24 cellular contexts compared by ENCODE assay signal in the genomic region with DNA sequence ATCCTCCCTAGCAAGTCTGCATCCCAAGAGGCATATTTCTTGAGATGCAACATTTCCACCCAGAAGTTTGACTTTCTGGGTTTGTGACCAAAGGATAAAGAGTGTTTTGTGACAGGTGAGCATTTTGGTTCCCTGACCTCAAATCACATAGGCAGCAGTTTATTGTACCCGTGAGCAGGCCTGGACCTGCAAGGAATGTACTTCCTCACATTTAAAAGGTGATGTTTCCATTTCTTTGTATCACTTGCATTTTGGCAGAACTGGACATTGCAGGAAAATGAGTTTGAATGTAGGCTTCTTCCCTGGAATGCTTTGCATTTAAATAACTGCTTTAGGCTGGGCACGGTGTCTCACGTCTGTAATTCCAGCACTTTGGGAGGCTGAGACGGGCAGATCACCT.
A peak's percentile ranks its signal among the peaks of the same experiment; 100 is the strongest.
DNase-seq lines count a peak whose midpoint lies in the region; ATAC-seq, FAIRE-seq and TF ChIP-seq lines count a peak whose summit lies in the region.
"Had no signal": no experiment of that assay in that cellular context is flagged by ENCODE, and none has a peak within 500 bp of the region (broad histone marks: within the 10 kb centered on the region; RNA-seq: fewer than 3 reads in every experiment).

No MANE protein-coding gene starts in this region.

- TF ChIP-seq POLR2A in breast epithelium (IDR thresholded peaks at IDR 0.05), result no peak

- CTCF ChIA-PET in RWPE1 (lab: Yijun Ruan, JAX) (no interaction called here), OCI-LY7 (lab: Charles Lee; ENCODE audit: unreplicated experiment) (no interaction called here)

- TF ChIP-seq CTCF in RWPE1 (conservative IDR thresholded peaks at IDR 0.05; ENCODE audit: low read depth) (no peak), breast epithelium (IDR thresholded peaks at IDR 0.05) (no peak), epithelial cell of esophagus (IDR thresholded peaks at IDR 0.05; ENCODE audit: insufficient read depth, low read depth, low read length, missing control alignments) (no peak), keratinocyte (optimal IDR thresholded peaks at IDR 0.05 in 1 of 3, IDR thresholded peaks at IDR 0.05 in 1 of 3, conservative IDR thresholded peaks at IDR 0.05 in 1 of 3; ENCODE audit: extremely low read depth in 1 of 3, insufficient read depth in 2 of 3, low read length in 3 of 3) (no peak), OCI-LY7 (conservative IDR thresholded peaks at IDR 0.05; ENCODE audit: low read length) (no peak)

- H3K27ac ChIP-seq in RWPE1 (peak overlapping the region; percentile 37; the same call in 1 of the 2 replicates), breast epithelium (peak overlapping the region; percentile 25 to 48), keratinocyte (ENCODE audit: control insufficient read depth, insufficient read depth, low read length) (no peak overlapping the region), OCI-LY7 (ENCODE audit: low read depth, low read length, poor library complexity, severe bottlenecking) (no peak overlapping the region)
- H3K27ac ChIP-seq: A549 had no signal

- H3K4me2 ChIP-seq in keratinocyte (ENCODE audit: control insufficient read depth, extremely low read depth, insufficient read depth, low read depth, low read length), result peak overlapping the region; percentile 35
- H3K4me2 ChIP-seq in OCI-LY7 (ENCODE audit: low read length), result no peak overlapping the region
- H3K4me2 ChIP-seq: A549, GM23338 had no signal

- no peak overlapping the region for H3K9ac ChIP-seq in keratinocyte (ENCODE audit: control insufficient read depth, extremely low read depth, insufficient read depth, low read length)

- no peaks in the 10 kb centered on the region for H3K9me1 ChIP-seq in keratinocyte (ENCODE audit: control insufficient read depth, extremely low read depth, insufficient read depth, low read length)

- H3K27me3 ChIP-seq in breast epithelium (no peaks in the 10 kb centered on the region), keratinocyte (ENCODE audit: control insufficient read depth, extremely low read depth, insufficient read depth, low read length) (no peaks in the 10 kb centered on the region)

- FAIRE-seq in keratinocyte (lab: Jason Lieb, UNC), result peak; percentile 91
- FAIRE-seq: A549, GM12891, GM18507 had no signal

- DNase-seq in RWPE1 (ENCODE audit: low spot score), result peak; percentile 10
- DNase-seq in breast epithelium (ENCODE audit: low spot score in 2 of 2), result no peak
- DNase-seq in epithelial cell of esophagus (ENCODE audit: low read depth), result peak; percentile 72
- DNase-seq in keratinocyte (ENCODE audit: low read depth, low spot score), result peak; percentile 28
- DNase-seq in putamen (ENCODE audit: low spot score), result no peak
- no peak for DNase-seq in cerebellar nuclear complex (lab: John Stamatoyannopoulos, UW)
- no peak for DNase-seq in OCI-LY7 (ENCODE audit: low spot score)
- DNase-seq: 8988T; ACHN; AML-193; C1 segment of cervical spinal cord; Calu3; CD4-positive, alpha-beta memory T cell; COR-L47; DMS53; DMS79 treated with DMSO at 0.1 percent for 48 hours; GF-D8; H9 had no signal

- no peaks in the 10 kb centered on the region for H4K20me1 ChIP-seq in keratinocyte (ENCODE audit: control insufficient read depth, extremely low read depth, insufficient read depth, low read length)
- no peaks in the 10 kb centered on the region for H4K20me1 ChIP-seq in OCI-LY7 (ENCODE audit: insufficient read depth, low read length)

- dilution Hi-C loops in keratinocyte (cut with MboI; ENCODE audit: extremely low pct_ligation_motif_present, low sequenced_read_pairs), result no loop called here

- H3K9me3 ChIP-seq in breast epithelium (no peaks in the 10 kb centered on the region), keratinocyte (ENCODE audit: control insufficient read depth, low read depth, low read length) (peaks cover 2% of the 10 kb centered on the region), OCI-LY7 (ENCODE audit: low read length) (no peaks in the 10 kb centered on the region)
- H3K9me3 ChIP-seq: A549 had no signal

- no peaks in the 10 kb centered on the region for H3K9me2 ChIP-seq in OCI-LY7 (ENCODE audit: insufficient read depth, low read length)

- H3K79me2 ChIP-seq in keratinocyte (ENCODE audit: control insufficient read depth, insufficient read depth, low read length), result no peaks in the 10 kb centered on the region
- H3K79me2 ChIP-seq in OCI-LY7 (ENCODE audit: insufficient read depth, low read depth, low read length), result no peaks in the 10 kb centered on the region

- no peaks in the 10 kb centered on the region for H3K4me1 ChIP-seq in breast epithelium
- peaks cover 16% of the 10 kb centered on the region for H3K4me1 ChIP-seq in keratinocyte (ENCODE audit: control insufficient read depth, extremely low read depth, insufficient read depth, low read length)
- no peaks in the 10 kb centered on the region for H3K4me1 ChIP-seq in OCI-LY7 (ENCODE audit: insufficient read depth, low read length, poor library complexity, severe bottlenecking)
- H3K4me1 ChIP-seq: A549 had no signal

- POLR2A ChIA-PET in RWPE1 (lab: Yijun Ruan, JAX; ENCODE audit: low non-redundant PET), result no interaction called here
- POLR2A ChIA-PET in OCI-LY7 (lab: Charles Lee), result interaction anchor here (1.2 kb wide), 1 partner anchor 14 kb away, joined by 3 read pairs; no protein-coding TSS in a partner anchor

- H3K4me3 ChIP-seq in breast epithelium (no peak overlapping the region), epithelial cell of esophagus (ENCODE audit: low read length) (no peak overlapping the region), keratinocyte (ENCODE audit: control insufficient read depth in 2 of 3, extremely low read depth in 1 of 3, insufficient read depth in 2 of 3, low read depth in 1 of 3, low read length in 3 of 3) (no peak overlapping the region), OCI-LY7 (ENCODE audit: low read depth, low read length, poor library complexity, severe bottlenecking) (no peak overlapping the region)
- H3K4me3 ChIP-seq: A549, GM23338 had no signal

- H3K36me3 ChIP-seq in breast epithelium (no peaks in the 10 kb centered on the region), keratinocyte (ENCODE audit: control insufficient read depth in 2 of 2, extremely low read depth in 1 of 2, insufficient read depth in 2 of 2, low read length in 2 of 2) (no peaks in the 10 kb centered on the region), OCI-LY7 (ENCODE audit: insufficient read depth, low read length) (no peaks in the 10 kb centered on the region)

- BruUV-seq in OCI-LY7 (replicated peaks; lab: Mats Ljungman, UMichigan), result no TSS peak

- intact Hi-C loops in breast epithelium (cut with DNase I; ENCODE audit: low total_unique reads), result no loop called here
- intact Hi-C loops in OCI-LY7 (cut with micrococcal nuclease; ENCODE audit: unreplicated experiment), result no loop called here

- H2AFZ ChIP-seq in keratinocyte (ENCODE audit: control insufficient read depth, low read length) (no peak overlapping the region), OCI-LY7 (ENCODE audit: low read length) (no peak overlapping the region)
- H2AFZ ChIP-seq: GM23338 had no signal

- ATAC-seq in HG03175 (IDR thresholded peaks at IDR 0.05; ENCODE audit: unreplicated experiment), result no peak
- ATAC-seq: A549, GM23338, HCT116 had no signal

Comparison
In these comparisons a context has a peak if more than half of its experiments do, and no peak if none do; other contexts are left out.
1. DNase-seq: peak in RWPE1 (single experiment), epithelial cell of esophagus (single experiment) and keratinocyte (single experiment); none in breast epithelium (0 of 2), putamen (single experiment), cerebellar nuclear complex (0 of 2) and OCI-LY7 (single experiment).
2. H3K27ac ChIP-seq: peak in RWPE1 (single experiment) and breast epithelium (2 of 2); none in keratinocyte (single experiment) and OCI-LY7 (single experiment).